In genomic region chr13:99956473-99957349, GRCh38 we compare ENCODE assay signal across 9 cellular contexts. TPM values are rescaled to one million over a fixed set of nuclear protein-coding genes. Genes with fewer than 3 reads are reported as not detected.
A peak's percentile ranks its signal among the peaks of the same experiment; 100 is the strongest.
DNase-seq lines count a peak whose midpoint lies in the region; ATAC-seq and TF ChIP-seq lines count a peak whose summit lies in the region.
"Had no signal": no experiment of that assay in that cellular context is flagged by ENCODE, and none has a peak within 500 bp of the region (broad histone marks: within the 10 kb centered on the region; RNA-seq: fewer than 3 reads in every experiment).

No MANE protein-coding gene starts in this region.

- H3K4me3 ChIP-seq in MG63 (peak overlapping the region; percentile 54), coronary artery (peak overlapping the region; percentile 58)
- peak overlapping the region; percentile 24 for H3K4me3 ChIP-seq in naive thymus-derived CD4-positive, alpha-beta T cell (ENCODE audit: low read length)

- no peak for ATAC-seq in naive thymus-derived CD4-positive, alpha-beta T cell
- ATAC-seq in HG02642 (IDR thresholded peaks at IDR 0.05; ENCODE audit: poor library complexity, unreplicated experiment) = no peak

- no peaks in the 10 kb centered on the region for H3K27me3 ChIP-seq in MG63
- H3K27me3 ChIP-seq in naive thymus-derived CD4-positive, alpha-beta T cell (ENCODE audit: control insufficient read depth in 2 of 2, insufficient read depth in 2 of 2, low read length in 2 of 2) = peaks cover 23 to 57% of the 10 kb centered on the region in 2 donors

- no peaks in the 10 kb centered on the region; the same call in 1 of the 2 replicates for H3K36me3 ChIP-seq in MG63
- no peaks in the 10 kb centered on the region for H3K36me3 ChIP-seq in naive thymus-derived CD4-positive, alpha-beta T cell (ENCODE audit: control insufficient read depth in 2 of 3, insufficient read depth in 3 of 3, low read length in 3 of 3)

- peaks cover 0 to 11% (median 4%) of the 10 kb centered on the region in 11 donors for H3K9me3 Mint-ChIP-seq in naive thymus-derived CD4-positive, alpha-beta T cell

- DNase-seq in ACHN (peak; percentile 17), MG63 (peak; percentile 69), coronary artery (ENCODE audit: low spot score) (peak; percentile 62), AG08396 (ENCODE audit: low spot score) (no peak), MV-4-11 (lab: John Stamatoyannopoulos, UW) (no peak), NCI-H524 treated with DMSO at 0.1 percent for 48 hours (lab: John Stamatoyannopoulos, UW) (no peak)
- DNase-seq in naive thymus-derived CD4-positive, alpha-beta T cell = peak in 2 of 9 donors; percentile 22 to 29

- H3K27ac Mint-ChIP-seq in naive thymus-derived CD4-positive, alpha-beta T cell = peak overlapping the region in 3 of 9 donors; percentile 31 to 58 (median 41)

- H3K4me3 Mint-ChIP-seq in naive thymus-derived CD4-positive, alpha-beta T cell = peak overlapping the region in 9 of 10 donors; percentile 55 to 79 (median 73)

- intact Hi-C loops in naive thymus-derived CD4-positive, alpha-beta T cell (cut with micrococcal nuclease) = no loop called here

- H3K27ac ChIP-seq in coronary artery = no peak overlapping the region
- no peak overlapping the region for H3K27ac ChIP-seq in naive thymus-derived CD4-positive, alpha-beta T cell (ENCODE audit: low read depth, low read length)

- peaks cover 70 to 93% (median 84%) of the 10 kb centered on the region in 5 donors for H3K27me3 Mint-ChIP-seq in naive thymus-derived CD4-positive, alpha-beta T cell

- in situ Hi-C loops in ACHN (cut with HindIII; ENCODE audit: low pct_ligation_motif_present, low pct_unique_long_range_greater_than_20kb, low sequenced_read_pairs) = no loop called here

- peaks cover 17 to 31% of the 10 kb centered on the region in 2 donors for H3K4me1 ChIP-seq in naive thymus-derived CD4-positive, alpha-beta T cell (ENCODE audit: control insufficient read depth in 2 of 2, insufficient read depth in 2 of 2, low read length in 2 of 2)

- CTCF ChIA-PET in naive thymus-derived CD4-positive, alpha-beta T cell (lab: Charles Lee) = no interaction called here

- no peaks in the 10 kb centered on the region for H3K9me3 ChIP-seq in MG63
- no peaks in the 10 kb centered on the region for H3K9me3 ChIP-seq in naive thymus-derived CD4-positive, alpha-beta T cell (ENCODE audit: control insufficient read depth in 2 of 3, low read length in 3 of 3)

- peaks cover 9 to 43% (median 34%) of the 10 kb centered on the region in 7 donors for H3K4me1 Mint-ChIP-seq in naive thymus-derived CD4-positive, alpha-beta T cell

- peaks cover 0 to 4% (median 0%) of the 10 kb centered on the region in 5 donors for H3K36me3 Mint-ChIP-seq in naive thymus-derived CD4-positive, alpha-beta T cell

- TF ChIP-seq CTCF in coronary artery (IDR thresholded peaks at IDR 0.05) = no peak

- POLR2A ChIA-PET in naive thymus-derived CD4-positive, alpha-beta T cell (lab: Charles Lee) = interaction anchor here (0.7 to 1.1 kb wide), 2 partner anchors 17 to 299 kb away, joined by 3 to 4 read pairs; no protein-coding TSS in a partner anchor

RNA-seq across cellular contexts. Expression of gene ZIC5, which starts 14.9 kb away (rescaled TPM):
- 1.8 and 2.9 TPM in 2 replicates for total RNA-seq in MG63 (2014; rRNA removed; shearing (Covaris generic); ENCODE audit: low replicate concordance)
- total RNA-seq in naive thymus-derived CD4-positive, alpha-beta T cell = not detected
- polyA plus RNA-seq in naive thymus-derived CD4-positive, alpha-beta T cell = not detected
- total RNA-seq: T-helper 2 cell treated with Interferon-gamma antibody and Interleukin-4, amounts not matched to agents 100 ng/mL and 5 ng/mL, for 36 hours had no signal

RNA-seq across cellular contexts. Expression of gene ZIC2, which starts 24.9 kb away (rescaled TPM):
- 3.7 and 5.2 TPM in 2 replicates for total RNA-seq in MG63 (2014; rRNA removed; shearing (Covaris generic); ENCODE audit: low replicate concordance)
- under 1 TPM in 1 of 5 experiments, not detected in 4; 0.51 TPM for total RNA-seq in naive thymus-derived CD4-positive, alpha-beta T cell
- not detected for polyA plus RNA-seq in naive thymus-derived CD4-positive, alpha-beta T cell
- total RNA-seq: T-helper 2 cell treated with Interferon-gamma antibody and Interleukin-4, amounts not matched to agents 100 ng/mL and 5 ng/mL, for 36 hours had no signal

Comparison
In these comparisons a context has a peak if more than half of its experiments do, and no peak if none do; other contexts are left out.
1. DNase-seq: peak in ACHN (single experiment), MG63 (single experiment) and coronary artery (single experiment); none in AG08396 (single experiment), MV-4-11 (single experiment) and NCI-H524 treated with DMSO at 0.1 percent for 48 hours (single experiment).
2. Peak in every context shown above with its lines, with median percentiles within 50 percentile points of each other: H3K4me3 ChIP-seq.